ENCODE assay signal across 8 cellular contexts in the genomic region with DNA sequence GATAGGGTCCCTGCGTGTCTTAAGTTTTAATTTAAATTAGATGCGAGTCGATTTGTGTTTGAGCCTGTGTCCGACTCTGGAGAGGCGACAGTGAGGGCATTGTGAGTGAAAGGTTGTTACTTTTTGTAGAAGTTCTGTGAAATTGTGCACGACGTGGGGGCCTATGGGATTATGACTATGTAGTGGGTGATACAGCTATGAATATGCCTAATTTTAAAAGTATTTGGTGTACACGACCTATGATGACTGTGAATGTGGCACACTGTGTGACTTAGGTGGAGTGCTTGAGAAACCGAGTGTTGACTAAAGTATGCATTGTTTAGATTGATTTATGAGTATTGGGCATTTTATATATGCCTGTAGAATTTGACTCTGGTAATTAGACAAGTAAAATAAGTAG. TPM values are rescaled to one million over a fixed set of nuclear protein-coding genes. Genes with fewer than 3 reads are reported as not detected.
DNase-seq lines count a peak whose midpoint lies in the region; ATAC-seq, FAIRE-seq and TF ChIP-seq lines count a peak whose summit lies in the region.

No MANE protein-coding gene starts in this region.

- H3K4me3 ChIP-seq in BE2C (ENCODE audit: low read depth, low read length) (peak overlapping the region; percentile 80), KMS-11 (IDR thresholded peaks at IDR 0.05; ENCODE audit: insufficient read depth, low read depth, low read length) (no peak overlapping the region)

- peaks cover 29% of the 10 kb centered on the region for H3K4me1 Mint-ChIP-seq in dendritic cell treated with granulocyte-macrophage colony-stimulating factor and Interleukin-4, amounts not matched to agents 40 ng/mL and 50 ng/mL, for 4 days (ENCODE audit: low read depth)
- H3K4me1 Mint-ChIP-seq in natural killer cell treated with Interleukin-12 subunit alpha and Interleukin-12 subunit beta and Interleukin-15 and Interleukin-18, amount 100 ng/mL, for 72 hours (ENCODE audit: low read depth in 2 of 2): peaks cover 26 to 28% of the 10 kb centered on the region in 2 donors

- H4K20me1 ChIP-seq in KMS-11 (ENCODE audit: insufficient read depth): no peaks in the 10 kb centered on the region

- DNase-seq in BE2C (no peak), GM12891 (ENCODE audit: insufficient read length, low spot score) (no peak), GM10266 (ENCODE audit: extremely low spot score) (no peak)
- DNase-seq in natural killer cell treated with Interleukin-12 subunit alpha and Interleukin-12 subunit beta and Interleukin-15 and Interleukin-18, amount 100 ng/mL, for 72 hours (ENCODE audit: low spot score): no peak
- no peak for DNase-seq in effector CD4-positive, alpha-beta T cell

- H3K27me3 ChIP-seq in BE2C (no peaks in the 10 kb centered on the region), KMS-11 (ENCODE audit: insufficient read depth, low read depth) (no peaks in the 10 kb centered on the region)

- TF ChIP-seq POLR2A in GM12891 (IDR thresholded peaks at IDR 0.05; ENCODE audit: low read depth, low read length): no peak

- H3K36me3 ChIP-seq in BE2C (peaks cover 37% of the 10 kb centered on the region), KMS-11 (ENCODE audit: insufficient read depth) (peaks cover 35% of the 10 kb centered on the region; the same call in 1 of the 2 replicates)

- no peak for ATAC-seq in natural killer cell treated with Interleukin-12 subunit alpha and Interleukin-12 subunit beta and Interleukin-15 and Interleukin-18, amount 100 ng/mL, for 72 hours
- ATAC-seq in HG02938 (IDR thresholded peaks at IDR 0.05; ENCODE audit: unreplicated experiment): no peak

- peak overlapping the region; percentile 41; the same call in 1 of the 2 replicates for H3K27ac ChIP-seq in KMS-11

- no peaks in the 10 kb centered on the region for H3K27me3 Mint-ChIP-seq in dendritic cell treated with granulocyte-macrophage colony-stimulating factor and Interleukin-4, amounts not matched to agents 40 ng/mL and 50 ng/mL, for 4 days
- no peaks in the 10 kb centered on the region for H3K27me3 Mint-ChIP-seq in natural killer cell treated with Interleukin-12 subunit alpha and Interleukin-12 subunit beta and Interleukin-15 and Interleukin-18, amount 100 ng/mL, for 72 hours

- H3K9ac ChIP-seq in KMS-11: peak overlapping the region; percentile 47; the same call in 1 of the 2 replicates

- peaks cover 20% of the 10 kb centered on the region; the same call in 1 of the 2 replicates for H3K79me2 ChIP-seq in KMS-11 (ENCODE audit: insufficient read depth, low read depth)

- H3K4me1 ChIP-seq in BE2C: no peaks in the 10 kb centered on the region; the same call in 1 of the 2 replicates
- no peaks in the 10 kb centered on the region for H3K4me1 ChIP-seq in KMS-11 (ENCODE audit: low read depth, poor library complexity, severe bottlenecking)

- H3K4me2 ChIP-seq in KMS-11: peak overlapping the region; percentile 75

- peaks cover 66% of the 10 kb centered on the region for H3K9me3 Mint-ChIP-seq in dendritic cell treated with granulocyte-macrophage colony-stimulating factor and Interleukin-4, amounts not matched to agents 40 ng/mL and 50 ng/mL, for 4 days
- peaks cover 6% of the 10 kb centered on the region for H3K9me3 Mint-ChIP-seq in natural killer cell treated with Interleukin-12 subunit alpha and Interleukin-12 subunit beta and Interleukin-15 and Interleukin-18, amount 100 ng/mL, for 72 hours

- peak overlapping the region; percentile 88 for H2AFZ ChIP-seq in KMS-11 (ENCODE audit: low read depth)

- peak overlapping the region; percentile 99 for H3K4me3 Mint-ChIP-seq in dendritic cell treated with granulocyte-macrophage colony-stimulating factor and Interleukin-4, amounts not matched to agents 40 ng/mL and 50 ng/mL, for 4 days
- H3K4me3 Mint-ChIP-seq in natural killer cell treated with Interleukin-12 subunit alpha and Interleukin-12 subunit beta and Interleukin-15 and Interleukin-18, amount 100 ng/mL, for 72 hours: peak overlapping the region; percentile 99

- TF ChIP-seq CTCF in BE2C (IDR thresholded peaks at IDR 0.05; ENCODE audit: low read depth, low read length): no peak
- TF ChIP-seq CTCF in KMS-11 (conservative IDR thresholded peaks at IDR 0.05; ENCODE audit: low read depth, low read length): no peak
- TF ChIP-seq CTCF in GM10266 (IDR thresholded peaks at IDR 0.05; ENCODE audit: control insufficient read depth, insufficient read depth, low read depth, missing control alignments): no peak

- FAIRE-seq in GM12891 (lab: Jason Lieb, UNC): no peak

- peak overlapping the region; percentile 94 for H3K27ac Mint-ChIP-seq in dendritic cell treated with granulocyte-macrophage colony-stimulating factor and Interleukin-4, amounts not matched to agents 40 ng/mL and 50 ng/mL, for 4 days
- peak overlapping the region; percentile 91 to 93 for H3K27ac Mint-ChIP-seq in natural killer cell treated with Interleukin-12 subunit alpha and Interleukin-12 subunit beta and Interleukin-15 and Interleukin-18, amount 100 ng/mL, for 72 hours

- intact Hi-C loops in dendritic cell treated with granulocyte-macrophage colony-stimulating factor and Interleukin-4, amounts not matched to agents 40 ng/mL and 50 ng/mL, for 4 days (cut with micrococcal nuclease): loop anchor here (5.0 kb wide), 2 partner anchors 164 to 389 kb away; a partner anchor contains a TSS

- H3K36me3 Mint-ChIP-seq in dendritic cell treated with granulocyte-macrophage colony-stimulating factor and Interleukin-4, amounts not matched to agents 40 ng/mL and 50 ng/mL, for 4 days (ENCODE audit: low read depth): peaks cover 89% of the 10 kb centered on the region
- peaks cover 42% of the 10 kb centered on the region for H3K36me3 Mint-ChIP-seq in natural killer cell treated with Interleukin-12 subunit alpha and Interleukin-12 subunit beta and Interleukin-15 and Interleukin-18, amount 100 ng/mL, for 72 hours

- no peaks in the 10 kb centered on the region; the same call in 1 of the 2 replicates for H3K9me3 ChIP-seq in BE2C

TF ChIP-seq in GM12891, 5 proteins besides CTCF, POLR2A, EP300 and RAD21:
- no peak for TF ChIP-seq POLR2AphosphoS5 (IDR thresholded peaks at IDR 0.05; ENCODE audit: low read depth, low read length)
- no peak for TF ChIP-seq PAX5 (IDR thresholded peaks at IDR 0.05; ENCODE audit: insufficient read depth, low read length, severe bottlenecking)
- TF ChIP-seq TAF1 (IDR thresholded peaks at IDR 0.05; ENCODE audit: low read depth, low read length): no peak
- no peak for TF ChIP-seq POU2F2 (IDR thresholded peaks at IDR 0.05; ENCODE audit: low read depth, low read length)
- no peak for TF ChIP-seq SPI1 (IDR thresholded peaks at IDR 0.05; ENCODE audit: low read depth, low read length)
TF ChIP-seq in GM12891: peak in this region for 0.

RNA-seq across cellular contexts. Expression of a gene that starts 0.6 kb away (rescaled TPM):
- 5.9 TPM for polyA plus RNA-seq in BE2C (2012; ENCODE audit: insufficient read depth, insufficient read length, low read depth)
- total RNA-seq in natural killer cell treated with Interleukin-12 subunit alpha and Interleukin-12 subunit beta and Interleukin-15 and Interleukin-18, amount 100 ng/mL, for 72 hours: 1 to 10 TPM; 7.3 to 8.5 TPM
- polyA plus RNA-seq in GM12891 (2012; ENCODE audit: low read depth, missing spikeins): 2.1 TPM

RNA-seq across cellular contexts. Expression of a gene that starts 21.4 kb away (rescaled TPM):
- 10.1 TPM for polyA plus RNA-seq in BE2C (2012; ENCODE audit: insufficient read depth, insufficient read length, low read depth)
- total RNA-seq in natural killer cell treated with Interleukin-12 subunit alpha and Interleukin-12 subunit beta and Interleukin-15 and Interleukin-18, amount 100 ng/mL, for 72 hours: 10 to 100 TPM in 1 of 2 donors, 1 to 10 TPM in 1; 5.9 to 10.8 TPM
- polyA plus RNA-seq in GM12891 (2012; ENCODE audit: low read depth, missing spikeins): 1.9 TPM
